9 cellular contexts compared by ENCODE assay signal in genomic region chr12:69284131-69284530, GRCh38. TPM values are rescaled to one million over a fixed set of nuclear protein-coding genes. Genes with fewer than 3 reads are reported as not detected.
DNase-seq lines count a peak whose midpoint lies in the region; ATAC-seq, FAIRE-seq and TF ChIP-seq lines count a peak whose summit lies in the region.
"Had no signal": no experiment of that assay in that cellular context is flagged by ENCODE, and none has a peak within 500 bp of the region (broad histone marks: within the 10 kb centered on the region; RNA-seq: fewer than 3 reads in every experiment).

No MANE protein-coding gene starts in this region.

- no peak for TF ChIP-seq CTCF in breast epithelium (IDR thresholded peaks at IDR 0.05)

- intact Hi-C loops in breast epithelium (cut with DNase I; ENCODE audit: low total_unique reads) (no loop called here), sciatic nerve (cut with DNase I) (no loop called here)

- DNase-seq in NCI-H2107 treated with DMSO at 0.1 percent for 48 hours (lab: John Stamatoyannopoulos, UW; ENCODE audit: unreplicated experiment) (peak; percentile 26), NCI-H2107 (lab: John Stamatoyannopoulos, UW) (no peak), HS-27A (ENCODE audit: low read depth) (peak; percentile 57), RCC 7860 (ENCODE audit: low spot score) (peak; percentile 63), breast epithelium (ENCODE audit: low spot score in 2 of 2) (peak in 1 of 2 donors; percentile 73), sciatic nerve (ENCODE audit: low spot score) (peak; percentile 85)

- H3K36me3 ChIP-seq in breast epithelium (no peaks in the 10 kb centered on the region), iPS-20b (ENCODE audit: insufficient read depth, low read depth, low read length) (no peaks in the 10 kb centered on the region)

- peak; percentile 83 for FAIRE-seq in RCC 7860 (lab: Jason Lieb, UNC)

- no peak for TF ChIP-seq POLR2A in breast epithelium (IDR thresholded peaks at IDR 0.05)

- H3K9me3 ChIP-seq in breast epithelium (no peaks in the 10 kb centered on the region), iPS-20b (ENCODE audit: insufficient read depth, low read depth, low read length) (no peaks in the 10 kb centered on the region)

- H3K9ac ChIP-seq in iPS-20b (ENCODE audit: low read depth, low read length), result no peak overlapping the region

- peak overlapping the region; percentile 22 to 57 (median 30) for H3K4me3 ChIP-seq in breast epithelium
- H3K4me3 ChIP-seq in iPS-20b (ENCODE audit: low read length), result peak overlapping the region; percentile 42

- ATAC-seq in sciatic nerve, result peak; percentile 89
- no peak for ATAC-seq in HG03097 (IDR thresholded peaks at IDR 0.05; ENCODE audit: low FRiP score, unreplicated experiment)

- H3K27ac ChIP-seq in breast epithelium (no peak overlapping the region), iPS-20b (ENCODE audit: low read length) (no peak overlapping the region)
- H3K27ac ChIP-seq: C4-2B had no signal

- H3K27me3 ChIP-seq in breast epithelium (peaks cover 0 to 3% of the 10 kb centered on the region in 2 donors), iPS-20b (ENCODE audit: insufficient read depth, low read length) (peaks cover 22% of the 10 kb centered on the region; the same call in 1 of the 2 replicates)

- H3K4me1 ChIP-seq in breast epithelium (no peaks in the 10 kb centered on the region), iPS-20b (ENCODE audit: insufficient read depth, low read length) (peaks cover 5% of the 10 kb centered on the region; the same call in 1 of the 2 replicates)

RNA-seq across cellular contexts. Expression of gene CPSF6, which starts 44.8 kb away (rescaled TPM):
- 10 to 100 TPM; 29.9 to 59.3 (median 41.3) TPM for total RNA-seq in breast epithelium
- total RNA-seq in sciatic nerve, result 72.5 TPM
